In the genomic region with DNA sequence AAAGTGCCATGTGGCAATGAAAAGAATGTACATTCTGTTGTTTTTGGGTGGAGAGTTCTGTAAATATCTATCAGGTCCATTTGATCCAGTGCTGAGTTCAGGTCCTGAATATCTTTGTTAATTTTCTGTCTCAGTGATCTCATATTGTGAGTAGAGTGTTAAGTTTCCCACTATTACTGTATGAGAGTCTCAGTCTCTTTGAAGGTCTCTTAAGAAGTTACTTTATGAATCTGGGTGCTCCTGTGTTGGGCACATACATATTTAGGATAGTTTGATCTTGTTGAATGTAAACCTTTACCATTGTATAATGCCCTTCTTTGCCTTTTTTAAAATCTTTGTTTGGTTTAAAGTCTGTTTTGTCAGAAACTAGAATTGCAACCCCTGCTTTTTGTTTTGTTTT, we compare ENCODE assay signal across 7 cellular contexts.
A peak's percentile ranks its signal among the peaks of the same experiment; 100 is the strongest.
DNase-seq lines count a peak whose midpoint lies in the region; ATAC-seq, FAIRE-seq and TF ChIP-seq lines count a peak whose summit lies in the region.
"Not testable (repeated sequence)": the region's sequence is repeated elsewhere in the genome, so short reads cannot be mapped to it uniquely, and the experiment has no call there.

No MANE protein-coding gene starts in this region.

- peaks cover 44% of the 10 kb centered on the region for H3K79me2 ChIP-seq in GM12878 (ENCODE audit: control insufficient read depth, insufficient read depth, low read length)
- H3K79me2 ChIP-seq in keratinocyte (ENCODE audit: control insufficient read depth, insufficient read depth, low read length): not testable (repeated sequence)

- not testable (repeated sequence) for H3K27ac ChIP-seq in CD8-positive, alpha-beta T cell (ENCODE audit: low read depth, low read length); GM12878 (ENCODE audit: control insufficient read depth, insufficient read depth); keratinocyte (ENCODE audit: control insufficient read depth, insufficient read depth, low read length)

- H3K27me3 ChIP-seq in CD8-positive, alpha-beta T cell (ENCODE audit: insufficient read depth, low read length); GM12878 (replicated peaks in 1 of 2; ENCODE audit: control insufficient read depth in 2 of 2, insufficient read depth in 2 of 2, low read length in 1 of 2); keratinocyte (ENCODE audit: control insufficient read depth, extremely low read depth, insufficient read depth, low read length): not testable (repeated sequence)

- H3K36me3 Mint-ChIP-seq in CD8-positive, alpha-beta T cell: peaks cover 16% of the 10 kb centered on the region
- peaks cover 29% of the 10 kb centered on the region for H3K36me3 Mint-ChIP-seq in activated T-cell treated with anti-CD3 and anti-CD28 coated beads, Interleukin-2, amount 50 U/mL, for 24 hours (ENCODE audit: low read depth)
- H3K36me3 Mint-ChIP-seq in activated naive CD4-positive, alpha-beta T cell treated with anti-CD3 and anti-CD28 coated beads, Interleukin-2, amount 50 U/mL, for 24 hours: peaks cover 14% of the 10 kb centered on the region
- peaks cover 9 to 16% of the 10 kb centered on the region in 2 donors for H3K36me3 Mint-ChIP-seq in stimulated activated naive B cell treated with anti-CD40 and anti-IgM and Interleukin-4, amounts not matched to agents 10 μg/mL and 1 μg/mL and 100 μg/mL, for 72 hours

- H4K20me1 ChIP-seq in GM12878 (ENCODE audit: control insufficient read depth, insufficient read depth); keratinocyte (ENCODE audit: control insufficient read depth, extremely low read depth, insufficient read depth, low read length): not testable (repeated sequence)

- H3K27ac Mint-ChIP-seq in CD8-positive, alpha-beta T cell: peak overlapping the region; percentile 7
- peak overlapping the region; percentile 32 for H3K27ac Mint-ChIP-seq in activated T-cell treated with anti-CD3 and anti-CD28 coated beads, Interleukin-2, amount 50 U/mL, for 24 hours
- not testable (repeated sequence) for H3K27ac Mint-ChIP-seq in activated naive CD4-positive, alpha-beta T cell treated with anti-CD3 and anti-CD28 coated beads, Interleukin-2, amount 50 U/mL, for 24 hours
- peak overlapping the region; percentile 25 for H3K27ac Mint-ChIP-seq in stimulated activated naive B cell treated with anti-CD40 and anti-IgM and Interleukin-4, amounts not matched to agents 10 μg/mL and 1 μg/mL and 100 μg/mL, for 72 hours

- not testable (repeated sequence) for ATAC-seq in CD8-positive, alpha-beta T cell; stimulated activated naive B cell treated with anti-CD40 and anti-IgM and Interleukin-4, amounts not matched to agents 10 μg/mL and 1 μg/mL and 100 μg/mL, for 72 hours (replicated peaks)
- ATAC-seq in activated CD4-positive, CD25-positive, alpha-beta regulatory T cell treated with anti-CD3 and anti-CD28 coated beads, Interleukin-2, amount 50 U/mL, for 24 hours: peak; percentile 53 to 74
- ATAC-seq in GM12878: peak; percentile 67

- not testable (repeated sequence) for FAIRE-seq in GM12878 (lab: Jason Lieb, UNC)
- FAIRE-seq in keratinocyte (lab: Jason Lieb, UNC): peak; percentile 23

- not testable (repeated sequence) for H3K9me3 Mint-ChIP-seq in CD8-positive, alpha-beta T cell; activated T-cell treated with anti-CD3 and anti-CD28 coated beads, Interleukin-2, amount 50 U/mL, for 24 hours; activated naive CD4-positive, alpha-beta T cell treated with anti-CD3 and anti-CD28 coated beads, Interleukin-2, amount 50 U/mL, for 24 hours
- peaks cover 9 to 10% of the 10 kb centered on the region in 2 donors for H3K9me3 Mint-ChIP-seq in stimulated activated naive B cell treated with anti-CD40 and anti-IgM and Interleukin-4, amounts not matched to agents 10 μg/mL and 1 μg/mL and 100 μg/mL, for 72 hours

- H3K4me3 Mint-ChIP-seq in CD8-positive, alpha-beta T cell; stimulated activated naive B cell treated with anti-CD40 and anti-IgM and Interleukin-4, amounts not matched to agents 10 μg/mL and 1 μg/mL and 100 μg/mL, for 72 hours: not testable (repeated sequence)
- H3K4me3 Mint-ChIP-seq in activated T-cell treated with anti-CD3 and anti-CD28 coated beads, Interleukin-2, amount 50 U/mL, for 24 hours: peak overlapping the region; percentile 3
- peak overlapping the region; percentile 15 for H3K4me3 Mint-ChIP-seq in activated naive CD4-positive, alpha-beta T cell treated with anti-CD3 and anti-CD28 coated beads, Interleukin-2, amount 50 U/mL, for 24 hours

- dilution Hi-C loops in keratinocyte (cut with MboI; ENCODE audit: extremely low pct_ligation_motif_present, low sequenced_read_pairs): not testable (repeated sequence)

- H3K9me1 ChIP-seq in keratinocyte (ENCODE audit: control insufficient read depth, extremely low read depth, insufficient read depth, low read length): not testable (repeated sequence)

- not testable (repeated sequence) for TF ChIP-seq CTCF in CD8-positive, alpha-beta T cell (IDR thresholded peaks at IDR 0.05); GM12878 (IDR thresholded peaks at IDR 0.05 in 2 of 3, conservative IDR thresholded peaks at IDR 0.05 in 1 of 3; ENCODE audit: control insufficient read depth in 2 of 3, extremely low read depth in 1 of 3, insufficient read depth in 1 of 3, low read depth in 3 of 3, low read length in 3 of 3); keratinocyte (optimal IDR thresholded peaks at IDR 0.05 in 1 of 3, IDR thresholded peaks at IDR 0.05 in 1 of 3, conservative IDR thresholded peaks at IDR 0.05 in 1 of 3; ENCODE audit: extremely low read depth in 1 of 3, insufficient read depth in 2 of 3, low read length in 3 of 3)

- not testable (repeated sequence) for H3K36me3 ChIP-seq in CD8-positive, alpha-beta T cell (ENCODE audit: insufficient read depth, low read length); GM12878 (ENCODE audit: control insufficient read depth in 2 of 2, insufficient read depth in 2 of 2, low read length in 1 of 2); keratinocyte (ENCODE audit: control insufficient read depth in 2 of 2, extremely low read depth in 1 of 2, insufficient read depth in 2 of 2, low read length in 2 of 2)

- in situ Hi-C loops in GM12878 (cut with MboI): not testable (repeated sequence)

- SMC1A ChIA-PET in GM12878 (lab: Charles Lee; ENCODE audit: uncharacterized antibody, unreplicated experiment): interaction anchor here (0.7 to 1.0 kb wide), 2 partner anchors 15 to 33 kb away, joined by 3 to 4 read pairs; no protein-coding TSS in a partner anchor

- intact Hi-C loops in CD8-positive, alpha-beta T cell (cut with DNase I, micrococcal nuclease); GM12878 (cut with micrococcal nuclease; ENCODE audit: unreplicated experiment): not testable (repeated sequence)

- H2AFZ ChIP-seq in GM12878 (ENCODE audit: control insufficient read depth, low read depth, low read length); keratinocyte (ENCODE audit: control insufficient read depth, low read length): not testable (repeated sequence)

- H3K4me1 Mint-ChIP-seq in CD8-positive, alpha-beta T cell (ENCODE audit: low read depth): peaks cover 57% of the 10 kb centered on the region
- peaks cover 58% of the 10 kb centered on the region for H3K4me1 Mint-ChIP-seq in activated T-cell treated with anti-CD3 and anti-CD28 coated beads, Interleukin-2, amount 50 U/mL, for 24 hours (ENCODE audit: low read depth)
- peaks cover 62% of the 10 kb centered on the region for H3K4me1 Mint-ChIP-seq in activated naive CD4-positive, alpha-beta T cell treated with anti-CD3 and anti-CD28 coated beads, Interleukin-2, amount 50 U/mL, for 24 hours
- peaks cover 22 to 42% of the 10 kb centered on the region in 2 donors for H3K4me1 Mint-ChIP-seq in stimulated activated naive B cell treated with anti-CD40 and anti-IgM and Interleukin-4, amounts not matched to agents 10 μg/mL and 1 μg/mL and 100 μg/mL, for 72 hours

- H3K27me3 Mint-ChIP-seq in CD8-positive, alpha-beta T cell (ENCODE audit: low read depth); activated T-cell treated with anti-CD3 and anti-CD28 coated beads, Interleukin-2, amount 50 U/mL, for 24 hours; activated naive CD4-positive, alpha-beta T cell treated with anti-CD3 and anti-CD28 coated beads, Interleukin-2, amount 50 U/mL, for 24 hours; stimulated activated naive B cell treated with anti-CD40 and anti-IgM and Interleukin-4, amounts not matched to agents 10 μg/mL and 1 μg/mL and 100 μg/mL, for 72 hours: not testable (repeated sequence)

- not testable (repeated sequence) for TF ChIP-seq EP300 in GM12878 (IDR thresholded peaks at IDR 0.05; ENCODE audit: borderline replicate concordance in 1 of 2, control insufficient read depth in 1 of 2, low read depth in 2 of 2, low read length in 2 of 2)

- BruUV-seq in GM12878 (replicated peaks; lab: Mats Ljungman, UMichigan): not testable (repeated sequence)

- not testable (repeated sequence) for TF ChIP-seq POLR2A in GM12878 (IDR thresholded peaks at IDR 0.05; ENCODE audit: low read depth, low read length)

- not testable (repeated sequence) for H3K4me3 ChIP-seq in CD8-positive, alpha-beta T cell (ENCODE audit: low read depth, low read length); GM12878; keratinocyte (ENCODE audit: control insufficient read depth in 2 of 3, extremely low read depth in 1 of 3, insufficient read depth in 2 of 3, low read depth in 1 of 3, low read length in 3 of 3)

- H3K9ac ChIP-seq in GM12878 (ENCODE audit: control insufficient read depth, insufficient read depth, low read length); keratinocyte (ENCODE audit: control insufficient read depth, extremely low read depth, insufficient read depth, low read length): not testable (repeated sequence)

- CTCF ChIA-PET in CD8-positive, alpha-beta T cell (lab: Charles Lee); GM12878 (lab: Yijun Ruan, JAX): not testable (repeated sequence)

- RAD21 ChIA-PET in GM12878 (lab: Charles Lee; ENCODE audit: unreplicated experiment): not testable (repeated sequence)

- POLR2A ChIA-PET in CD8-positive, alpha-beta T cell (lab: Charles Lee): not testable (repeated sequence)
- POLR2A ChIA-PET in GM12878 (lab: Charles Lee): interaction anchor here (1.0 kb wide), 1 partner anchor 35 kb away, joined by 3 read pairs; no protein-coding TSS in a partner anchor

- H3K4me1 ChIP-seq in CD8-positive, alpha-beta T cell (ENCODE audit: insufficient read depth, low read length); GM12878 (ENCODE audit: control insufficient read depth, insufficient read depth, low read length); keratinocyte (ENCODE audit: control insufficient read depth, extremely low read depth, insufficient read depth, low read length): not testable (repeated sequence)

- DNase-seq in CD8-positive, alpha-beta T cell; activated T-cell treated with anti-CD3 and anti-CD28 coated beads, Interleukin-2, amount 50 U/mL, for 24 hours; GM12878 (ENCODE audit: low read depth, low spot score); keratinocyte (ENCODE audit: low read depth, low spot score); stimulated activated naive B cell treated with anti-CD40 and anti-IgM and Interleukin-4, amounts not matched to agents 10 μg/mL and 1 μg/mL and 100 μg/mL, for 72 hours: not testable (repeated sequence)

- not testable (repeated sequence) for H3K4me2 ChIP-seq in GM12878 (ENCODE audit: control insufficient read depth, insufficient read depth); keratinocyte (ENCODE audit: control insufficient read depth, extremely low read depth, insufficient read depth, low read depth, low read length)

- H3K9me3 ChIP-seq in CD8-positive, alpha-beta T cell (ENCODE audit: low read length); keratinocyte (ENCODE audit: control insufficient read depth, low read depth, low read length): not testable (repeated sequence)
- peaks cover 15% of the 10 kb centered on the region for H3K9me3 ChIP-seq in GM12878 (replicated peaks; ENCODE audit: control insufficient read depth, insufficient read depth, low read length)

- TF ChIP-seq RAD21 in GM12878 (IDR thresholded peaks at IDR 0.05; ENCODE audit: insufficient read depth, low read depth, low read length): not testable (repeated sequence)
